In the genomic region with DNA sequence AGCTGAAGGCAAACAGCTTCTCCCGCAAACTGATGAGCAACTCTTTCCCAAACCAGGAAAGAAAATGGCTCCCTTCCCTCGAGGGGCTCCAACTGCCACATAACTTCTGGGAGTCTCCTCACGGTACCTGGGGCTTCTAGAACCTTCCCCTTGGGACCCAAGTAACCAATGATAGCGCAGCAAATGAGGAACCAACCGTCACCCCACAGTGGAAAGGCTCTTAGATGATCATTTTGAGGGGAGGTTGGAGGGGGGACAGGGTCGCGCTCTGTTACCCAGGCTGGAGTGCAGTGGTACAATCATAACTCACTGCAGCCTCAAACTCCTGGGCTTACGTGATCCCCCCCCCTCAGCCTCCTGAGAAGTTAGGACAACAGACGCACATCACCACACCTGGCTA, we compare ENCODE assay signal across 17 cellular contexts. TPM values are rescaled to one million over a fixed set of nuclear protein-coding genes. Genes with fewer than 3 reads are reported as not detected.
A peak's percentile ranks its signal among the peaks of the same experiment; 100 is the strongest.
DNase-seq lines count a peak whose midpoint lies in the region; ATAC-seq and TF ChIP-seq lines count a peak whose summit lies in the region.
"Had no signal": no experiment of that assay in that cellular context is flagged by ENCODE, and none has a peak within 500 bp of the region (broad histone marks: within the 10 kb centered on the region; RNA-seq: fewer than 3 reads in every experiment).

A gene with protein sequence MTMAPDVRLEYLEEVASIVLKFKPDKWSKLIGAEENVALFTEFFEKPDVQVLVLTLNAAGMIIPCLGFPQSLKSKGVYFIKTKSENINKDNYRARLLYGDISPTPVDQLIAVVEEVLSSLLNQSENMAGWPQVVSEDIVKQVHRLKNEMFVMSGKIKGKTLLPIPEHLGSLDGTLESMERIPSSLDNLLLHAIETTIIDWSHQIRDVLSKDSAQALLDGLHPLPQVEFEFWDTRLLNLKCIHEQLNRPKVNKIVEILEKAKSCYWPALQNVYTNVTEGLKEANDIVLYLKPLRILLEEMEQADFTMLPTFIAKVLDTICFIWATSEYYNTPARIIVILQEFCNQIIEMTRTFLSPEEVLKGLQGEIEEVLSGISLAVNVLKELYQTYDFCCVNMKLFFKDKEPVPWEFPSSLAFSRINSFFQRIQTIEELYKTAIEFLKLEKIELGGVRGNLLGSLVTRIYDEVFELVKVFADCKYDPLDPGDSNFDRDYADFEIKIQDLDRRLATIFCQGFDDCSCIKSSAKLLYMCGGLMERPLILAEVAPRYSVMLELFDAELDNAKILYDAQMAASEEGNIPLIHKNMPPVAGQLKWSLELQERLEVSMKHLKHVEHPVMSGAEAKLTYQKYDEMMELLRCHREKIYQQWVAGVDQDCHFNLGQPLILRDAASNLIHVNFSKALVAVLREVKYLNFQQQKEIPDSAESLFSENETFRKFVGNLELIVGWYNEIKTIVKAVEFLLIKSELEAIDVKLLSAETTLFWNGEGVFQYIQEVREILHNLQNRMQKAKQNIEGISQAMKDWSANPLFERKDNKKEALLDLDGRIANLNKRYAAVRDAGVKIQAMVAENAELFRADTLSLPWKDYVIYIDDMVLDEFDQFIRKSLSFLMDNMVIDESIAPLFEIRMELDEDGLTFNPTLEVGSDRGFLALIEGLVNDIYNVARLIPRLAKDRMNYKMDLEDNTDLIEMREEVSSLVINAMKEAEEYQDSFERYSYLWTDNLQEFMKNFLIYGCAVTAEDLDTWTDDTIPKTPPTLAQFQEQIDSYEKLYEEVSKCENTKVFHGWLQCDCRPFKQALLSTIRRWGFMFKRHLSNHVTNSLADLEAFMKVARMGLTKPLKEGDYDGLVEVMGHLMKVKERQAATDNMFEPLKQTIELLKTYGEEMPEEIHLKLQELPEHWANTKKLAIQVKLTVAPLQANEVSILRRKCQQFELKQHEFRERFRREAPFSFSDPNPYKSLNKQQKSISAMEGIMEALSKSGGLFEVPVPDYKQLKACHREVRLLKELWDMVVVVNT (N-terminal part only) (minus strand): TSS at position 101 of the 400 bp plus-strand sequence. CDS start 2,339 bp downstream, outside the sequence.

- peaks cover 0 to 14% (median 0%) of the 10 kb centered on the region in 12 donors for H3K4me1 ChIP-seq in heart left ventricle
- H3K4me1 ChIP-seq in BLaER1 treated with 17β-estradiol and CSF1 and Interleukin-3, amounts not matched to agents 10 nM and 100 nM: peaks cover 23 to 69% (median 51%) of the 10 kb centered on the region in 10 experiments
- no peaks in the 10 kb centered on the region for H3K4me1 ChIP-seq in psoas muscle

- H3K27ac Mint-ChIP-seq in chondrocyte (ENCODE audit: unreplicated experiment): no peak within 1 kb of the TSS
- H3K27ac Mint-ChIP-seq: CD8-positive, alpha-beta T cell had no signal

- DNase-seq in heart left ventricle: no peak
- DNase-seq in left cardiac atrium: no peak
- peak; percentile 28 for DNase-seq in left kidney (ENCODE audit: low read depth, low spot score)
- peak in 1 of 2 donors; percentile 12 for DNase-seq in psoas muscle
- no peak for DNase-seq in NCI-H69 (lab: John Stamatoyannopoulos, UW)
- DNase-seq in chondrocyte (ENCODE audit: low spot score): no peak
- DNase-seq: ACHN; CD8-positive, alpha-beta T cell; COR-L47; DMS153; DMS79 treated with DMSO at 0.1 percent for 48 hours; EL; GM23248; H7 had no signal

- ATAC-seq in heart left ventricle: no peak
- ATAC-seq in left cardiac atrium: no peak
- ATAC-seq in psoas muscle: no peak
- ATAC-seq: CD8-positive, alpha-beta T cell had no signal

- no peak within 1 kb of the TSS for H3K4me3 Mint-ChIP-seq in chondrocyte (ENCODE audit: unreplicated experiment)
- H3K4me3 Mint-ChIP-seq: CD8-positive, alpha-beta T cell had no signal

- intact Hi-C loops in heart left ventricle (cut with DNase I) (no loop called here), left cardiac atrium (cut with DNase I) (no loop called here), psoas muscle (cut with DNase I) (no loop called here)

- H3K9me3 ChIP-seq in heart left ventricle (no peaks in the 10 kb centered on the region), psoas muscle (no peaks in the 10 kb centered on the region)
- H3K9me3 ChIP-seq in BLaER1 treated with 17β-estradiol and CSF1 and Interleukin-3, amounts not matched to agents 10 nM and 100 nM (replicated peaks in 1 of 11): peaks cover 0 to 11% (median 0%) of the 10 kb centered on the region in 11 experiments; a peak in 2 of 22 replicates

- H3K4me1 Mint-ChIP-seq in chondrocyte (ENCODE audit: low read depth): no peaks in the 10 kb centered on the region

- 81 to 95% (median 91%) methylated on average over 7 to 9 of the region's 9 CpGs for WGBS in heart left ventricle, 4 donors
- 88 to 97% (median 93%) methylated on average over 9 of the region's 9 CpGs for WGBS in psoas muscle, 3 donors

- no peaks in the 10 kb centered on the region for H3K9me3 Mint-ChIP-seq in chondrocyte (ENCODE audit: low read depth)
- H3K9me3 Mint-ChIP-seq: CD8-positive, alpha-beta T cell had no signal

- no peaks in the 10 kb centered on the region for H3K36me3 Mint-ChIP-seq in chondrocyte (ENCODE audit: low read depth)
- H3K36me3 Mint-ChIP-seq: CD8-positive, alpha-beta T cell had no signal

- no peak for TF ChIP-seq POLR2A in heart left ventricle (IDR thresholded peaks at IDR 0.05)

- peak within 1 kb of the TSS in 2 of 11 experiments; percentile 4 to 38; a peak in 3 of 22 replicates for H3K9ac ChIP-seq in BLaER1 treated with 17β-estradiol and CSF1 and Interleukin-3, amounts not matched to agents 10 nM and 100 nM
- H3K9ac ChIP-seq: GM23248 had no signal

- H3K27ac ChIP-seq in heart left ventricle (peak within 1 kb of the TSS in 10 of 12 donors; percentile 21 to 79 (median 70)), psoas muscle (peak within 1 kb of the TSS; percentile 23)
- peak within 1 kb of the TSS in 9 of 11 experiments; percentile 44 to 77 (median 63); a peak in 18 of 22 replicates for H3K27ac ChIP-seq in BLaER1 treated with 17β-estradiol and CSF1 and Interleukin-3, amounts not matched to agents 10 nM and 100 nM
- H3K27ac ChIP-seq: C4-2B, GM23248 had no signal

- no peaks in the 10 kb centered on the region for H4K20me1 ChIP-seq in BLaER1 treated with 17β-estradiol and CSF1 and Interleukin-3, amounts not matched to agents 10 nM and 100 nM

- no peaks in the 10 kb centered on the region for H3K27me3 ChIP-seq in heart left ventricle
- H3K27me3 ChIP-seq in BLaER1 treated with 17β-estradiol and CSF1 and Interleukin-3, amounts not matched to agents 10 nM and 100 nM: no peaks in the 10 kb centered on the region
- peaks cover 0 to 3% (median 0%) of the 10 kb centered on the region in 3 donors for H3K27me3 ChIP-seq in psoas muscle (ENCODE audit: insufficient read depth in 3 of 3, low read length in 2 of 3)

- no peak for TF ChIP-seq CTCF in heart left ventricle (IDR thresholded peaks at IDR 0.05)
- TF ChIP-seq CTCF in psoas muscle (IDR thresholded peaks at IDR 0.05): no peak
- TF ChIP-seq CTCF in chondrocyte (IDR thresholded peaks at IDR 0.05): no peak

- H3K4me3 ChIP-seq in heart left ventricle (no peak within 1 kb of the TSS), psoas muscle (no peak within 1 kb of the TSS)
- no peak within 1 kb of the TSS; a peak in 1 of 20 replicates for H3K4me3 ChIP-seq in BLaER1 treated with 17β-estradiol and CSF1 and Interleukin-3, amounts not matched to agents 10 nM and 100 nM
- H3K4me3 ChIP-seq: GM23248 had no signal

- peak within 1 kb of the TSS; percentile 44 to 82 (median 62) for H3K4me2 ChIP-seq in BLaER1 treated with 17β-estradiol and CSF1 and Interleukin-3, amounts not matched to agents 10 nM and 100 nM

- no peaks in the 10 kb centered on the region for H3K27me3 Mint-ChIP-seq in chondrocyte (ENCODE audit: low read depth)

- H3K36me3 ChIP-seq in heart left ventricle (no peaks in the 10 kb centered on the region), psoas muscle (ENCODE audit: insufficient read depth in 1 of 2, low read depth in 1 of 2) (no peaks in the 10 kb centered on the region)
- H3K36me3 ChIP-seq in BLaER1 treated with 17β-estradiol and CSF1 and Interleukin-3, amounts not matched to agents 10 nM and 100 nM: no peaks in the 10 kb centered on the region; a peak in 1 of 22 replicates

RNA-seq across cellular contexts. Expression of the gene that starts here (rescaled TPM):
- total RNA-seq in heart left ventricle (under 1 TPM in 5 of 9 donors, not detected in 4; 0.02 to 0.63 (median 0.25) TPM), left cardiac atrium (under 1 TPM; 0.21 to 0.32 TPM), psoas muscle (under 1 TPM; 0.04 to 0.17 (median 0.06) TPM), chondrocyte (0.26 to 0.42 TPM (median 0.34 TPM) in 3 replicates)
- polyA plus RNA-seq in heart left ventricle (under 1 TPM; 0.04 to 0.17 TPM), psoas muscle (1 to 10 TPM in 1 of 3 donors, under 1 TPM in 2; 0.08 to 3.5 (median 0.13) TPM)
- total RNA-seq: GM23248, HT-29 had no signal
